23 cellular contexts compared by ENCODE assay signal in genomic region chr3:56124546-56124945, GRCh38.
DNase-seq lines count a peak whose midpoint lies in the region; ATAC-seq and TF ChIP-seq lines count a peak whose summit lies in the region.
"Had no signal": no experiment of that assay in that cellular context is flagged by ENCODE, and none has a peak within 500 bp of the region (broad histone marks: within the 10 kb centered on the region; RNA-seq: fewer than 3 reads in every experiment).

No MANE protein-coding gene starts in this region.

- peak overlapping the region; percentile 60 for H3K4me2 ChIP-seq in smooth muscle cell
- H3K4me2 ChIP-seq: BLaER1 had no signal

- no peaks in the 10 kb centered on the region for H4K20me1 ChIP-seq in smooth muscle cell (ENCODE audit: low read depth)
- H4K20me1 ChIP-seq: BLaER1 had no signal

- POLR2A ChIA-PET in HEK293 (lab: Yijun Ruan, JAX), result no interaction called here

- H3K27ac ChIP-seq in HEK293 (ENCODE audit: extremely low read depth, low read depth, low read length) (no peak overlapping the region), SJCRH30 (peak overlapping the region; percentile 98), smooth muscle cell (ENCODE audit: low read depth) (no peak overlapping the region)
- H3K27ac ChIP-seq: BLaER1, GM23248, HL-60, PC-9, SJSA1 had no signal

- peak; percentile 76 to 87 for DNase-seq in SJCRH30
- peak; percentile 55 for DNase-seq in myocyte (ENCODE audit: low read depth)
- no peak for DNase-seq in smooth muscle cell (lab: John Stamatoyannopoulos, UW; ENCODE audit: unreplicated experiment)
- DNase-seq in lower leg skin (ENCODE audit: low spot score in 2 of 2), result no peak
- DNase-seq: CD4-positive, CD25-positive, alpha-beta regulatory T cell; Kasumi-1; NCI-H1105; NCI-H1436 treated with DMSO at 0.1 percent for 48 hours; NCI-H187 treated with DMSO at 0.1 percent for 48 hours; NCI-H2171 treated with DMSO at 0.1 percent for 48 hours; NCI-H345; NCI-H510A treated with DMSO at 0.1 percent for 48 hours; NCI-H748 treated with DMSO at 0.1 percent for 48 hours had no signal

- no peak for TF ChIP-seq CTCF in HEK293 (tag by site-specific recombination; IDR thresholded peaks at IDR 0.05)
- TF ChIP-seq CTCF in smooth muscle cell (IDR thresholded peaks at IDR 0.05; ENCODE audit: borderline replicate concordance, insufficient read depth, poor library complexity, severe bottlenecking), result no peak
- TF ChIP-seq CTCF in lower leg skin (IDR thresholded peaks at IDR 0.05), result no peak

- 65% methylated on average over 1 of the region's 1 CpG for WGBS in smooth muscle cell (ENCODE audit: low lambda C conversion rate)
- 69 to 75% methylated on average over 1 of the region's 1 CpG for WGBS in lower leg skin, 2 donors

- TF ChIP-seq POLR2A in lower leg skin (IDR thresholded peaks at IDR 0.05), result no peak

- H3K4me3 ChIP-seq in HEK293 (ENCODE audit: low read depth, low read length) (no peak overlapping the region), SJCRH30 (no peak overlapping the region), smooth muscle cell (no peak overlapping the region), lower leg skin (ENCODE audit: low read depth, poor library complexity, severe bottlenecking) (no peak overlapping the region)
- H3K4me3 ChIP-seq: BLaER1, GM23248, HAP-1, PC-9, SJSA1 had no signal

- CTCF ChIA-PET in HEK293 (lab: Yijun Ruan, JAX), result interaction anchor here (0.6 to 0.7 kb wide), 2 partner anchors 24 to 56 kb away, joined by 3 read pairs; no protein-coding TSS in a partner anchor

- H3K79me2 ChIP-seq in smooth muscle cell (ENCODE audit: low read depth), result no peaks in the 10 kb centered on the region

- no peak overlapping the region for H3K9ac ChIP-seq in smooth muscle cell (ENCODE audit: low read depth)
- H3K9ac ChIP-seq: BLaER1, GM23248 had no signal

- no peaks in the 10 kb centered on the region for H3F3A ChIP-seq in smooth muscle cell (ENCODE audit: low read depth)

- H3K27me3 ChIP-seq in SJCRH30 (no peaks in the 10 kb centered on the region), smooth muscle cell (ENCODE audit: low read depth) (no peaks in the 10 kb centered on the region)
- H3K27me3 ChIP-seq: BLaER1, SJSA1 had no signal

- H3K4me1 ChIP-seq in HEK293 (ENCODE audit: control insufficient read depth, insufficient read depth, low read length) (no peaks in the 10 kb centered on the region; the same call in 1 of the 2 replicates), SJCRH30 (peaks cover 51% of the 10 kb centered on the region), smooth muscle cell (ENCODE audit: low read depth) (peaks cover 14% of the 10 kb centered on the region)
- H3K4me1 ChIP-seq: BLaER1 had no signal

- no peak for ATAC-seq in GM21381 (IDR thresholded peaks at IDR 0.05; ENCODE audit: unreplicated experiment)
- ATAC-seq in HG03354 (IDR thresholded peaks at IDR 0.05; ENCODE audit: poor library complexity, severe bottlenecking, unreplicated experiment), result no peak
- ATAC-seq: HepG2 had no signal

- H3K9me3 ChIP-seq in HEK293 (ENCODE audit: control insufficient read depth, insufficient read depth, low read depth, low read length) (no peaks in the 10 kb centered on the region), SJCRH30 (replicated peaks) (no peaks in the 10 kb centered on the region), smooth muscle cell (replicated peaks; ENCODE audit: low read depth) (no peaks in the 10 kb centered on the region)
- H3K9me3 ChIP-seq: BLaER1, HAP-1, SJSA1 had no signal

- H3K36me3 ChIP-seq in HEK293 (ENCODE audit: control insufficient read depth in 2 of 2, insufficient read depth in 1 of 2, low read length in 2 of 2) (no peaks in the 10 kb centered on the region), SJCRH30 (no peaks in the 10 kb centered on the region), smooth muscle cell (ENCODE audit: low read depth) (no peaks in the 10 kb centered on the region)
- H3K36me3 ChIP-seq: BLaER1, HAP-1, SJSA1 had no signal

- intact Hi-C loops in lower leg skin (cut with DNase I; ENCODE audit: low total_unique reads), result no loop called here

- no peak overlapping the region for H2AFZ ChIP-seq in smooth muscle cell (ENCODE audit: low read depth)
- H2AFZ ChIP-seq: GM23248, PC-9 had no signal

TF ChIP-seq in HEK293, 187 proteins besides CTCF, POLR2A, EP300 and RAD21:
- TF ChIP-seq SCRT2 (tag by site-specific recombination; IDR thresholded peaks at IDR 0.05) (0 out of 2 replicates have a peak, but pooled peaks have one; percentile 45), ZNF530 (tag by site-specific recombination; IDR thresholded peaks at IDR 0.05; ENCODE audit: low read depth) (no peak)

Comparison
In these comparisons a context has a peak if more than half of its experiments do, and no peak if none do; other contexts are left out.
1. DNase-seq: peak in SJCRH30 (2 of 2) and myocyte (single experiment); none in smooth muscle cell (single experiment) and lower leg skin (0 of 2).